Comparison of ENCODE assay signal across 23 cellular contexts in the genomic region with DNA sequence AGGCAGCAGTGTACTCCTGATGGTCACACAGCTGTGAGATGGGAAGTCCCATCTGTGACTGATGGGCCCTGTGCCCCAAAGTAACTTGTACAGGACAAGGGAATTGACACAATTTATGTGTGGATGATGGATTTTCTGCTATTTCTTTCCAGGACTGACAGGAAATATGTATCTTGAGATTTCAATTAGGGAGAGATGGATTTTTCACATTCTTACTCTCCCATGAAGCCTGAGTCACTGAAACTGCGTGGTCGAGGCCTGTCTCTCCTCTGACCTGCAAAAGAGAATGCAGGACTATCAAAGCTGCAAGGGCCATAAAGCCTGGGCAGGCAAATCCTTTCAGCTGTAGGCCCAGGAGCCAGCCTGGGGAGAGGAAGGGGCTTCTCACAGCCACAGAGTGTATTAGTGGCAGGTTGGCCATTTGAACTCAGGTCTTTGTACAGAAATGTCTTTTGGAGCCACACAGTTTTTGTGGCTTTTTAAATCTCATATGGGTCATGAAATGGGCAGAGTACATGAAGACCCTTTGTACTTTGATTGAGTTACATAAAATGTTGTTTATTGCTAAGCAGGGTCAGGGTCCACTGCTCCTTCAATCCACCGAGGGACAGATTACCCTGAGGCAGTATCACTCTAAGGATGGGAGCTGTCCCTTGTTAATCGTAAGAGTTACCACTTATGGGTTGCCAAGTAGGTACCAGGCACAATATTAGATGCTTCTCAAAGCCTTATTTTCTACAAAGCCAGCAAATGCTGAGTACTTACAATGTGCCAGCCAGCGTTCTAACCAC. TPM values are rescaled to one million over a fixed set of nuclear protein-coding genes. Genes with fewer than 3 reads are reported as not detected.
A peak's percentile ranks its signal among the peaks of the same experiment; 100 is the strongest.
DNase-seq lines count a peak whose midpoint lies in the region; TF ChIP-seq lines count a peak whose summit lies in the region.
"Had no signal": no experiment of that assay in that cellular context is flagged by ENCODE, and none has a peak within 500 bp of the region (broad histone marks: within the 10 kb centered on the region; RNA-seq: fewer than 3 reads in every experiment).

No MANE protein-coding gene starts in this region.

- no peak overlapping the region for H3K27ac Mint-ChIP-seq in activated naive CD8-positive, alpha-beta T cell treated with anti-CD3 and anti-CD28 coated beads for 36 hours
- H3K27ac Mint-ChIP-seq: IgD-negative memory B cell had no signal

- H3K27ac ChIP-seq in fibroblast of lung (ENCODE audit: insufficient read depth, low read length) (peak overlapping the region; percentile 50), WERI-Rb-1 (no peak overlapping the region)
- H3K27ac ChIP-seq in effector memory CD4-positive, alpha-beta T cell (ENCODE audit: insufficient read depth, low read length, poor library complexity, severe bottlenecking): no peak overlapping the region
- H3K27ac ChIP-seq: uterus had no signal

- no peak overlapping the region for H3K4me3 Mint-ChIP-seq in activated naive CD8-positive, alpha-beta T cell treated with anti-CD3 and anti-CD28 coated beads for 36 hours
- H3K4me3 Mint-ChIP-seq: IgD-negative memory B cell, neural crest cell, T-helper 17 cell had no signal

- TF ChIP-seq CTCF in fibroblast of lung (conservative IDR thresholded peaks at IDR 0.05 in 1 of 2, IDR thresholded peaks at IDR 0.05 in 1 of 2; ENCODE audit: low read depth in 1 of 2, low read length in 2 of 2): no peak
- no peak for TF ChIP-seq CTCF in WERI-Rb-1 (IDR thresholded peaks at IDR 0.05; ENCODE audit: low read depth, low read length)

- no peaks in the 10 kb centered on the region for H3K27me3 Mint-ChIP-seq in activated naive CD8-positive, alpha-beta T cell treated with anti-CD3 and anti-CD28 coated beads for 36 hours
- H3K27me3 Mint-ChIP-seq: IgD-negative memory B cell, T-helper 17 cell had no signal

- no peak overlapping the region for H2AFZ ChIP-seq in fibroblast of lung (ENCODE audit: low read length)

- H3K36me3 Mint-ChIP-seq in activated naive CD8-positive, alpha-beta T cell treated with anti-CD3 and anti-CD28 coated beads for 36 hours: peaks cover 16% of the 10 kb centered on the region

- H3K36me3 ChIP-seq in fibroblast of lung (ENCODE audit: control insufficient read depth, insufficient read depth, low read length): peaks cover 8% of the 10 kb centered on the region
- peaks cover 85% of the 10 kb centered on the region for H3K36me3 ChIP-seq in WERI-Rb-1
- peaks cover 76% of the 10 kb centered on the region for H3K36me3 ChIP-seq in effector memory CD4-positive, alpha-beta T cell (ENCODE audit: control insufficient read depth, insufficient read depth, low read length)
- H3K36me3 ChIP-seq: uterus had no signal

- no peak overlapping the region for H3K4me3 ChIP-seq in fibroblast of lung (replicated peaks in 1 of 4; ENCODE audit: control extremely low read depth in 1 of 4, insufficient read depth in 1 of 4, low read depth in 3 of 4, low read length in 4 of 4)
- no peak overlapping the region for H3K4me3 ChIP-seq in WERI-Rb-1 (ENCODE audit: low read depth, low read length)
- no peak overlapping the region for H3K4me3 ChIP-seq in effector memory CD4-positive, alpha-beta T cell (ENCODE audit: insufficient read depth, low read depth, low read length, poor library complexity, severe bottlenecking)
- H3K4me3 ChIP-seq: GM12878, uterus had no signal

- no peak overlapping the region for H3K9ac ChIP-seq in fibroblast of lung (ENCODE audit: insufficient read depth, low read length)

- peaks cover 1% of the 10 kb centered on the region for H3K4me1 Mint-ChIP-seq in activated naive CD8-positive, alpha-beta T cell treated with anti-CD3 and anti-CD28 coated beads for 36 hours

- no peaks in the 10 kb centered on the region for H3K9me3 ChIP-seq in fibroblast of lung (ENCODE audit: control insufficient read depth, insufficient read depth, low read depth, low read length)
- no peaks in the 10 kb centered on the region for H3K9me3 ChIP-seq in WERI-Rb-1 (ENCODE audit: severe bottlenecking)
- no peaks in the 10 kb centered on the region for H3K9me3 ChIP-seq in effector memory CD4-positive, alpha-beta T cell (ENCODE audit: control insufficient read depth, low read length)
- H3K9me3 ChIP-seq: uterus had no signal

- H3K27me3 ChIP-seq in fibroblast of lung (ENCODE audit: control insufficient read depth, insufficient read depth, low read length): no peaks in the 10 kb centered on the region
- H3K27me3 ChIP-seq in WERI-Rb-1 (ENCODE audit: insufficient read depth, low read depth, severe bottlenecking): no peaks in the 10 kb centered on the region
- H3K27me3 ChIP-seq in effector memory CD4-positive, alpha-beta T cell (replicated peaks; ENCODE audit: control insufficient read depth, insufficient read depth, low read length, poor library complexity, severe bottlenecking): no peaks in the 10 kb centered on the region
- H3K27me3 ChIP-seq: uterus had no signal

- DNase-seq in AG20443 (ENCODE audit: low spot score) (peak; percentile 61), RPMI7951 (ENCODE audit: low read depth) (peak; percentile 24), fibroblast of lung (ENCODE audit: low read depth in 2 of 2) (peak; percentile 9 to 66), non-pigmented ciliary epithelial cell (ENCODE audit: low read depth) (peak; percentile 44), anterior cingulate cortex (lab: John Stamatoyannopoulos, UW) (no peak), WERI-Rb-1 (no peak)
- DNase-seq in activated naive CD8-positive, alpha-beta T cell treated with anti-CD3 and anti-CD28 coated beads for 36 hours: no peak
- DNase-seq in effector memory CD4-positive, alpha-beta T cell: no peak
- DNase-seq: amniotic stem cell, Calu3, islet precursor cell, mesendoderm, MV-4-11, NCI-H1930, NCI-H510A, retina, SHP77, T-helper 17 cell, uterus had no signal

- no peaks in the 10 kb centered on the region for H4K20me1 ChIP-seq in fibroblast of lung (ENCODE audit: control insufficient read depth, extremely low read depth, insufficient read depth, low read length)

- no peaks in the 10 kb centered on the region for H3K79me2 ChIP-seq in fibroblast of lung (ENCODE audit: control insufficient read depth, insufficient read depth, low read length)

- peaks cover 46% of the 10 kb centered on the region for H3K4me1 ChIP-seq in fibroblast of lung (ENCODE audit: control insufficient read depth, extremely low read depth, insufficient read depth, low read length)
- no peaks in the 10 kb centered on the region for H3K4me1 ChIP-seq in effector memory CD4-positive, alpha-beta T cell (ENCODE audit: control insufficient read depth, insufficient read depth, low read length, poor library complexity, severe bottlenecking)

- peak overlapping the region; percentile 56 for H3K4me2 ChIP-seq in fibroblast of lung (ENCODE audit: extremely low read depth, insufficient read depth, low read length)

- no peaks in the 10 kb centered on the region for H3K9me3 Mint-ChIP-seq in activated naive CD8-positive, alpha-beta T cell treated with anti-CD3 and anti-CD28 coated beads for 36 hours
- H3K9me3 Mint-ChIP-seq: IgD-negative memory B cell, neural crest cell had no signal

RNA-seq across cellular contexts. Expression of a gene that starts 14.8 kb away (rescaled TPM):
- not detected in 2 replicates for total RNA-seq in RPMI7951 (2014; rRNA removed; shearing (Covaris generic))
- total RNA-seq in fibroblast of lung: not detected in 2 replicates
- not detected in 2 replicates for polyA plus RNA-seq in fibroblast of lung
- polyA plus RNA-seq in fibroblast of lung (2012): not detected in 2 replicates
- polyA minus RNA-seq in fibroblast of lung (ENCODE audit: low replicate concordance): not detected in 2 replicates
- total RNA-seq in activated naive CD8-positive, alpha-beta T cell treated with anti-CD3 and anti-CD28 coated beads for 36 hours: not detected
- total RNA-seq: Calu3, cerebellum, GM12878, T-helper 17 cell had no signal
- polyA plus RNA-seq: GM12878, IgD-negative memory B cell had no signal

RNA-seq across cellular contexts. Expression of a gene that starts 21.3 kb away (rescaled TPM):
- total RNA-seq in RPMI7951 (2014; rRNA removed; shearing (Covaris generic)): 25.7 and 27.6 TPM in 2 replicates
- 41.9 and 43.8 TPM in 2 replicates for total RNA-seq in fibroblast of lung
- 17.2 and 27.0 TPM in 2 replicates for polyA plus RNA-seq in fibroblast of lung
- 12.2 and 18.5 TPM in 2 replicates for polyA plus RNA-seq in fibroblast of lung (2012)
- polyA minus RNA-seq in fibroblast of lung (ENCODE audit: low replicate concordance): 24.0 and 28.1 TPM in 2 replicates
- 10 to 100 TPM; 29.9 to 31.8 TPM for total RNA-seq in activated naive CD8-positive, alpha-beta T cell treated with anti-CD3 and anti-CD28 coated beads for 36 hours

RNA-seq across cellular contexts. Expression of a gene that starts 56.6 kb away (rescaled TPM):
- total RNA-seq in RPMI7951 (2014; rRNA removed; shearing (Covaris generic)): 0.24 TPM in 1 of 2 replicates, not detected in the other
- total RNA-seq in fibroblast of lung: under 0.01 TPM in 1 of 2 replicates, not detected in the other
- polyA plus RNA-seq in fibroblast of lung: not detected in 2 replicates
- polyA plus RNA-seq in fibroblast of lung (2012): not detected in 2 replicates
- polyA minus RNA-seq in fibroblast of lung (ENCODE audit: low replicate concordance): not detected in 2 replicates
- not detected for total RNA-seq in activated naive CD8-positive, alpha-beta T cell treated with anti-CD3 and anti-CD28 coated beads for 36 hours
- total RNA-seq: Calu3, cerebellum, neural crest cell, T-helper 17 cell, uterus had no signal
- polyA plus RNA-seq: IgD-negative memory B cell had no signal

Comparison
In these comparisons a context has a peak if more than half of its experiments do, and no peak if none do; other contexts are left out.
1. DNase-seq: peak in AG20443 (single experiment), RPMI7951 (single experiment), fibroblast of lung (2 of 2) and non-pigmented ciliary epithelial cell (single experiment); none in activated naive CD8-positive, alpha-beta T cell treated with anti-CD3 and anti-CD28 coated beads for 36 hours (single experiment), anterior cingulate cortex (0 of 58), WERI-Rb-1 (single experiment) and effector memory CD4-positive, alpha-beta T cell (0 of 3).